Comparison of ENCODE assay signal across 14 cellular contexts in genomic region chr2:97931118-97931850, GRCh38.
DNase-seq lines count a peak whose midpoint lies in the region; ATAC-seq, FAIRE-seq and TF ChIP-seq lines count a peak whose summit lies in the region.
"Had no signal": no experiment of that assay in that cellular context is flagged by ENCODE, and none has a peak within 500 bp of the region (broad histone marks: within the 10 kb centered on the region; RNA-seq: fewer than 3 reads in every experiment).

No MANE protein-coding gene starts in this region.

- TF ChIP-seq CTCF in PC-3 (conservative IDR thresholded peaks at IDR 0.05; ENCODE audit: low read depth, low read length) (no peak), neutrophil (IDR thresholded peaks at IDR 0.05) (no peak), thyroid gland (IDR thresholded peaks at IDR 0.05) (no peak)

- no peak for TF ChIP-seq POLR2A in thyroid gland (IDR thresholded peaks at IDR 0.05)

- H3K27ac ChIP-seq in PC-3 (ENCODE audit: low read length) (no peak overlapping the region), neutrophil (peak overlapping the region; percentile 86), thyroid gland (no peak overlapping the region)

- intact Hi-C loops in PC-3 (cut with micrococcal nuclease) = no loop called here
- intact Hi-C loops in thyroid gland (cut with DNase I) = no loop called here

- 79 to 82% methylated on average over 3 of the region's 3 CpGs for WGBS in thyroid gland, 2 donors

- in situ Hi-C loops in ACHN (cut with HindIII; ENCODE audit: low pct_ligation_motif_present, low pct_unique_long_range_greater_than_20kb, low sequenced_read_pairs) = no loop called here

- H3K9me3 ChIP-seq in PC-3 (ENCODE audit: low read length) (no peaks in the 10 kb centered on the region), neutrophil (no peaks in the 10 kb centered on the region), thyroid gland (no peaks in the 10 kb centered on the region)
- H3K9me3 ChIP-seq: HAP-1 had no signal

- H4K20me1 ChIP-seq in PC-3 (ENCODE audit: low read length) = peaks cover 22% of the 10 kb centered on the region

- CTCF ChIA-PET in PC-3 (lab: Charles Lee) = no interaction called here

- no peak overlapping the region for H2AFZ ChIP-seq in PC-3 (ENCODE audit: low read length)

- ATAC-seq in HG02870 (IDR thresholded peaks at IDR 0.05; ENCODE audit: unreplicated experiment) = peak; percentile 42
- peak; percentile 53 for ATAC-seq in PC-3

- peaks cover 95% of the 10 kb centered on the region for H3K79me2 ChIP-seq in PC-3 (ENCODE audit: low read length)

- POLR2A ChIA-PET in PC-3 (lab: Charles Lee; ENCODE audit: unreplicated experiment) = no interaction called here

- no peak for DNase-seq in GM18507 (ENCODE audit: extremely low spot score, insufficient read length, low read depth)
- no peak for DNase-seq in PC-3
- no peak for DNase-seq in NCI-H226
- DNase-seq in ACHN = no peak
- DNase-seq in NK-92 treated with Interleukin-12 subunit alpha and Interleukin-12 subunit beta, amount 100 ng/mL, for 24 hours (lab: John Stamatoyannopoulos, UW) = no peak
- DNase-seq in thyroid gland = no peak
- DNase-seq: activated CD8-positive, alpha-beta memory T cell treated with anti-CD3 and anti-CD28 coated beads for 24 hours; amygdala; DMS153 had no signal

- H3K9me2 ChIP-seq in PC-3 (replicated peaks; ENCODE audit: low read length) = no peaks in the 10 kb centered on the region

- H3K4me3 ChIP-seq in PC-3 (ENCODE audit: low read length) = no peak overlapping the region
- H3K4me3 ChIP-seq in neutrophil (ENCODE audit: low read depth in 1 of 2, low read length in 1 of 2) = peak overlapping the region; percentile 4 to 7
- H3K4me3 ChIP-seq in thyroid gland (replicated peaks in 1 of 3) = no peak overlapping the region
- H3K4me3 ChIP-seq: HAP-1 had no signal

- FAIRE-seq in GM18507 (lab: Jason Lieb, UNC) = peak; percentile 67
- FAIRE-seq: endometrium, HTR-8/SVneo had no signal

- H3K4me1 ChIP-seq in PC-3 (ENCODE audit: insufficient read depth, low read length) (peaks cover 19% of the 10 kb centered on the region), neutrophil (ENCODE audit: control insufficient read depth in 1 of 2, insufficient read depth in 1 of 2, low read depth in 1 of 2, low read length in 1 of 2) (peaks cover 40 to 51% of the 10 kb centered on the region in 2 experiments), thyroid gland (peaks cover 17 to 19% of the 10 kb centered on the region in 2 donors)

- no peaks in the 10 kb centered on the region for H3K36me3 ChIP-seq in PC-3 (ENCODE audit: low read depth, low read length)
- no peaks in the 10 kb centered on the region for H3K36me3 ChIP-seq in neutrophil
- no peaks in the 10 kb centered on the region for H3K36me3 ChIP-seq in thyroid gland
- H3K36me3 ChIP-seq: HAP-1 had no signal

- BruUV-seq in PC-3 (replicated peaks; lab: Mats Ljungman, UMichigan) = no TSS peak

- H3K27me3 ChIP-seq in PC-3 (ENCODE audit: low read length) = no peaks in the 10 kb centered on the region
- no peaks in the 10 kb centered on the region for H3K27me3 ChIP-seq in neutrophil
- no peaks in the 10 kb centered on the region for H3K27me3 ChIP-seq in thyroid gland

- no peak overlapping the region for H3K9ac ChIP-seq in PC-3 (ENCODE audit: low read length)

- H3K4me2 ChIP-seq in PC-3 (ENCODE audit: low read length) = no peak overlapping the region

- H3F3A ChIP-seq in PC-3 (ENCODE audit: low read length, unreplicated experiment) = no peaks in the 10 kb centered on the region

Comparison
In these comparisons a context has a peak if more than half of its experiments do, and no peak if none do; other contexts are left out.
1. H3K4me3 ChIP-seq: peak in neutrophil (2 of 2); none in PC-3 (single experiment) and thyroid gland (0 of 3).